26 cellular contexts compared by ENCODE assay signal in genomic region chr17:82397449-82398335, GRCh38. TPM values are rescaled to one million over a fixed set of nuclear protein-coding genes. Genes with fewer than 3 reads are reported as not detected.
A peak's percentile ranks its signal among the peaks of the same experiment; 100 is the strongest.
DNase-seq lines count a peak whose midpoint lies in the region; ATAC-seq and TF ChIP-seq lines count a peak whose summit lies in the region.
"Had no signal": no experiment of that assay in that cellular context is flagged by ENCODE, and none has a peak within 500 bp of the region (broad histone marks: within the 10 kb centered on the region; RNA-seq: fewer than 3 reads in every experiment).

No MANE protein-coding gene starts in this region.

- no peak for TF ChIP-seq EP300 in transverse colon (IDR thresholded peaks at IDR 0.05; ENCODE audit: low read depth)

- peaks cover 27% of the 10 kb centered on the region for H3K4me1 Mint-ChIP-seq in CD14-positive monocyte
- H3K4me1 Mint-ChIP-seq: mesothelial cell of epicardium had no signal

- TF ChIP-seq POLR2A in breast epithelium (IDR thresholded peaks at IDR 0.05) (no peak), IMR-90 (IDR thresholded peaks at IDR 0.05; ENCODE audit: low read depth, low read length) (no peak), transverse colon (IDR thresholded peaks at IDR 0.05) (no peak)

- H3K79me1 ChIP-seq in IMR-90 (ENCODE audit: low read depth in 1 of 2, low read length in 2 of 2) = no peaks in the 10 kb centered on the region

- BruUV-seq in mammary epithelial cell (replicated peaks; lab: Mats Ljungman, UMichigan) (no TSS peak), IMR-90 (replicated peaks; lab: Mats Ljungman, UMichigan) (no TSS peak)

- no peaks in the 10 kb centered on the region for H3K9me3 Mint-ChIP-seq in CD14-positive monocyte
- H3K9me3 Mint-ChIP-seq: activated CD4-positive, alpha-beta memory T cell treated with anti-CD3 and anti-CD28 coated beads for 36 hours; CD4-positive, alpha-beta T cell; mesothelial cell of epicardium had no signal

- no peak overlapping the region for H2BK120ac ChIP-seq in IMR-90 (ENCODE audit: low read depth, low read length)

- H3K27ac Mint-ChIP-seq in CD14-positive monocyte = no peak overlapping the region
- H3K27ac Mint-ChIP-seq: activated CD4-positive, alpha-beta memory T cell treated with anti-CD3 and anti-CD28 coated beads for 36 hours; CD4-positive, alpha-beta T cell; mesothelial cell of epicardium had no signal

- peaks cover 24 to 49% of the 10 kb centered on the region in 2 donors for H3K36me3 Mint-ChIP-seq in CD14-positive monocyte

- no peak overlapping the region for H2BK20ac ChIP-seq in IMR-90 (ENCODE audit: low read depth, low read length)

- H2AK5ac ChIP-seq in IMR-90 (ENCODE audit: low read depth, low read length) = peak overlapping the region; percentile 56; the same call in 1 of the 2 replicates

- H4K8ac ChIP-seq in IMR-90 (ENCODE audit: low read depth in 2 of 2, low read length in 2 of 2) = no peak overlapping the region

- H2BK5ac ChIP-seq in IMR-90 (ENCODE audit: low read depth, low read length, poor library complexity, severe bottlenecking) = no peak overlapping the region

- no peak overlapping the region for H3K23ac ChIP-seq in IMR-90 (ENCODE audit: low read depth, low read length)

- H3K4me3 ChIP-seq in breast epithelium (peak overlapping the region in 2 of 3 donors; percentile 9 to 31), mammary epithelial cell (replicated peaks in 1 of 3; ENCODE audit: insufficient read depth in 1 of 3, low read depth in 2 of 3, low read length in 3 of 3) (no peak overlapping the region), IMR-90 (ENCODE audit: insufficient read depth, low read depth, low read length) (no peak overlapping the region), transverse colon (no peak overlapping the region)
- H3K4me3 ChIP-seq: adrenal gland, cardiac muscle cell, gastroesophageal sphincter, MG63 had no signal

- TF ChIP-seq RAD21 in IMR-90 (IDR thresholded peaks at IDR 0.05; ENCODE audit: low read length) = no peak

- peaks cover 1 to 6% (median 6%) of the 10 kb centered on the region in 3 donors for H3K27me3 Mint-ChIP-seq in CD14-positive monocyte (ENCODE audit: low read depth in 3 of 3)
- H3K27me3 Mint-ChIP-seq: activated CD4-positive, alpha-beta memory T cell treated with anti-CD3 and anti-CD28 coated beads for 36 hours; CD4-positive, alpha-beta T cell had no signal

- no peak overlapping the region for H4K5ac ChIP-seq in IMR-90 (ENCODE audit: low read depth, low read length)

- H3K36me3 ChIP-seq in breast epithelium (no peaks in the 10 kb centered on the region), mammary epithelial cell (ENCODE audit: insufficient read depth, low read length) (no peaks in the 10 kb centered on the region), IMR-90 (ENCODE audit: control insufficient read depth, insufficient read depth, low read length) (peaks cover 3% of the 10 kb centered on the region; the same call in 1 of the 2 replicates), transverse colon (no peaks in the 10 kb centered on the region)
- H3K36me3 ChIP-seq: adrenal gland, cardiac muscle cell had no signal

- H4K20me1 ChIP-seq in mammary epithelial cell (ENCODE audit: insufficient read depth, low read length) (no peaks in the 10 kb centered on the region), IMR-90 (ENCODE audit: insufficient read depth, low read length) (peaks cover 7% of the 10 kb centered on the region)

- DNase-seq in breast epithelium (ENCODE audit: low spot score in 2 of 2) (no peak), mammary epithelial cell (no peak), IMR-90 (no peak), left colon (peak in 1 of 2 donors; percentile 47), transverse colon (peak; percentile 31), putamen (ENCODE audit: low spot score) (no peak), CD14-positive monocyte (ENCODE audit: low spot score) (no peak), omental fat pad (ENCODE audit: low spot score) (no peak)
- DNase-seq: activated CD4-positive, alpha-beta memory T cell treated with anti-CD3 and anti-CD28 coated beads for 36 hours; activated CD4-positive, CD25-positive, alpha-beta regulatory T cell; activated T-cell treated with anti-CD3 and anti-CD28 coated beads for 4 hours; adrenal gland; CD4-positive, alpha-beta T cell; GF-D8; NCI-H1436 treated with DMSO at 0.1 percent for 48 hours; RPMI8226; T-helper 9 cell had no signal

- H3K9me1 ChIP-seq in IMR-90 (ENCODE audit: insufficient read depth, low read length) = no peaks in the 10 kb centered on the region

- H3K9ac ChIP-seq in mammary epithelial cell (ENCODE audit: insufficient read depth, low read length) = no peak overlapping the region
- no peak overlapping the region for H3K9ac ChIP-seq in IMR-90 (ENCODE audit: low read depth, low read length)

- POLR2A ChIA-PET in IMR-90 (lab: Charles Lee; ENCODE audit: unreplicated experiment) = no interaction called here

- H3K4me1 ChIP-seq in breast epithelium (no peaks in the 10 kb centered on the region), mammary epithelial cell (ENCODE audit: insufficient read depth, low read length) (no peaks in the 10 kb centered on the region), IMR-90 (ENCODE audit: control insufficient read depth, insufficient read depth, low read length) (peaks cover 12% of the 10 kb centered on the region), transverse colon (peaks cover 0 to 7% (median 0%) of the 10 kb centered on the region in 4 donors)
- H3K4me1 ChIP-seq: adrenal gland had no signal

- H3K4me2 ChIP-seq in mammary epithelial cell (ENCODE audit: insufficient read depth, low read depth, low read length) (no peak overlapping the region), IMR-90 (ENCODE audit: low read depth, low read length) (no peak overlapping the region)

- H4K91ac ChIP-seq in IMR-90 (ENCODE audit: insufficient read depth, low read depth, low read length) = no peak overlapping the region

- no peak overlapping the region for H3K56ac ChIP-seq in IMR-90 (ENCODE audit: extremely low read depth, insufficient read depth, low read length)

- no peak overlapping the region for H3K14ac ChIP-seq in IMR-90 (replicated peaks; ENCODE audit: low read depth, low read length)

- CTCF ChIA-PET in mammary epithelial cell (lab: Charles Lee; ENCODE audit: low non-redundant PET) (no interaction called here), IMR-90 (lab: Yijun Ruan, JAX) (no interaction called here)

- H3K27me3 ChIP-seq in breast epithelium (no peaks in the 10 kb centered on the region), mammary epithelial cell (ENCODE audit: insufficient read depth, low read length) (no peaks in the 10 kb centered on the region), IMR-90 (ENCODE audit: control insufficient read depth, insufficient read depth, low read length) (no peaks in the 10 kb centered on the region), transverse colon (no peaks in the 10 kb centered on the region)
- H3K27me3 ChIP-seq: adrenal gland, cardiac muscle cell, gastroesophageal sphincter, MG63 had no signal

- no peak overlapping the region for H3K18ac ChIP-seq in IMR-90 (ENCODE audit: low read depth, low read length)

- 98% methylated on average over 11 of the region's 38 CpGs for WGBS in mammary epithelial cell (ENCODE audit: low coverage, missing lambda C conversion rate)
- WGBS in IMR-90 (ENCODE audit: extremely low coverage in 2 of 2, insufficient read length in 1 of 2), 2 experiments = 87% methylated on average over 6 of the region's 38 CpGs; no CpG with 5 or more reads in 1 of the 2 experiments
- 85% methylated on average over 38 of the region's 38 CpGs; no CpG with 5 or more reads in 1 of the 2 donors for WGBS in transverse colon (ENCODE audit: low coverage in 1 of 2), 2 donors

- no peak overlapping the region; the same call in 1 of the 2 replicates for H3K4ac ChIP-seq in IMR-90 (ENCODE audit: low read depth, low read length)

- no peak for TF ChIP-seq CTCF in breast epithelium (IDR thresholded peaks at IDR 0.05)
- no peak for TF ChIP-seq CTCF in mammary epithelial cell (conservative IDR thresholded peaks at IDR 0.05 in 1 of 2, IDR thresholded peaks at IDR 0.05 in 1 of 2; ENCODE audit: extremely low read depth in 1 of 2, insufficient read depth in 1 of 2, low read depth in 1 of 2, low read length in 2 of 2)
- no peak for TF ChIP-seq CTCF in IMR-90 (conservative IDR thresholded peaks at IDR 0.05; ENCODE audit: low read depth, low read length)
- no peak for TF ChIP-seq CTCF in transverse colon (IDR thresholded peaks at IDR 0.05)
- TF ChIP-seq CTCF in CD14-positive monocyte (IDR thresholded peaks at IDR 0.05) = no peak
- no peak for TF ChIP-seq CTCF in omental fat pad (IDR thresholded peaks at IDR 0.05)

- intact Hi-C loops in breast epithelium (cut with DNase I; ENCODE audit: low total_unique reads) (no loop called here), mammary epithelial cell (cut with micrococcal nuclease) (no loop called here), IMR-90 (cut with micrococcal nuclease) (no loop called here), left colon (cut with DNase I, micrococcal nuclease) (no loop called here), transverse colon (cut with DNase I; ENCODE audit: low total_unique reads) (no loop called here), CD14-positive monocyte (cut with micrococcal nuclease) (no loop called here)

- H3K79me2 ChIP-seq in mammary epithelial cell (ENCODE audit: insufficient read depth, low read length) = no peaks in the 10 kb centered on the region

- peak overlapping the region; percentile 50 to 72 for H3K27ac ChIP-seq in breast epithelium
- H3K27ac ChIP-seq in mammary epithelial cell (ENCODE audit: insufficient read depth, low read depth, low read length) = no peak overlapping the region
- H3K27ac ChIP-seq in IMR-90 (ENCODE audit: insufficient read depth, low read length) = no peak overlapping the region
- no peak overlapping the region for H3K27ac ChIP-seq in transverse colon
- H3K27ac ChIP-seq: adrenal gland, cardiac muscle cell had no signal

- H3K4me3 Mint-ChIP-seq in CD14-positive monocyte = no peak overlapping the region
- H3K4me3 Mint-ChIP-seq: activated CD4-positive, alpha-beta memory T cell treated with anti-CD3 and anti-CD28 coated beads for 36 hours; CD4-positive, alpha-beta T cell; mesothelial cell of epicardium had no signal

- in situ Hi-C loops in mammary epithelial cell (cut with MboI; ENCODE audit: low sequenced_read_pairs in 2 of 2) (no loop called here), IMR-90 (cut with MboI; ENCODE audit: low sequenced_read_pairs) (no loop called here), transverse colon (cut with MboI; ENCODE audit: low pct_ligation_motif_present in 1 of 4, low pct_unique_long_range_greater_than_20kb in 1 of 4, low sequenced_read_pairs in 3 of 4) (no loop called here)

- H3K9me3 ChIP-seq in breast epithelium (no peaks in the 10 kb centered on the region), mammary epithelial cell (replicated peaks; ENCODE audit: insufficient read depth, low read length) (no peaks in the 10 kb centered on the region), IMR-90 (ENCODE audit: control insufficient read depth, insufficient read depth, low read length) (no peaks in the 10 kb centered on the region), transverse colon (no peaks in the 10 kb centered on the region)
- H3K9me3 ChIP-seq: adrenal gland, gastroesophageal sphincter, MG63 had no signal

- dilution Hi-C loops in mammary epithelial cell (cut with HindIII; ENCODE audit: low sequenced_read_pairs) = no loop called here
- dilution Hi-C loops in IMR-90 (cut with HindIII; ENCODE audit: low sequenced_read_pairs, unreplicated experiment) = no loop called here

- H2AFZ ChIP-seq in mammary epithelial cell (ENCODE audit: low read depth, low read length) (no peak overlapping the region), IMR-90 (replicated peaks; ENCODE audit: low read length, poor library complexity) (no peak overlapping the region)

- peak overlapping the region; percentile 0 for H2AK9ac ChIP-seq in IMR-90 (replicated peaks; ENCODE audit: low read depth, low read length, poor library complexity)

- no peak for ATAC-seq in IMR-90 (ENCODE audit: low read depth)
- peak; percentile 74 for ATAC-seq in left colon
- no peak for ATAC-seq in omental fat pad (ENCODE audit: low FRiP score)

- H2BK15ac ChIP-seq in IMR-90 (ENCODE audit: low read depth, low read length) = no peak overlapping the region

RNA-seq across cellular contexts. Expression of gene HEXD, which starts 20.5 kb away (rescaled TPM):
- total RNA-seq in breast epithelium (100 to 1,000 TPM in 1 of 3 donors, 10 to 100 TPM in 2; 48.2 to 157 (median 68.2) TPM), mammary epithelial cell (10 to 100 TPM in 1 of 2 donors, 1 to 10 TPM in 1; 6.3 to 13.0 TPM), IMR-90 (2012; rRNA removed) (3.8 and 4.2 TPM in 2 replicates), left colon (10 to 100 TPM; 27.7 to 32.0 TPM), transverse colon (100 to 1,000 TPM in 2 of 4 donors, 10 to 100 TPM in 2; 45.5 to 258 (median 102) TPM), omental fat pad (10 to 100 TPM; 29.1 to 66.4 (median 47.3) TPM)
- polyA plus RNA-seq in mammary epithelial cell (8.0 TPM), IMR-90 (2012; rRNA removed) (9.2 and 9.5 TPM in 2 replicates), CD14-positive monocyte (10 to 100 TPM in 1 of 2 donors, 1 to 10 TPM in 1; 8.9 to 12.7 TPM)
- 3.8 TPM for polyA minus RNA-seq in mammary epithelial cell
- polyA plus RNA-seq in IMR-90 (2012; cell fraction: cytosol; rRNA removed) = 5.6 and 10.0 TPM in 2 replicates
- 76.9 and 127 TPM in 2 replicates for polyA plus RNA-seq in IMR-90 (2012; cell fraction: nucleus; rRNA removed; ENCODE audit: low replicate concordance)

RNA-seq across cellular contexts. Expression of gene OGFOD3, which starts 20.7 kb away (rescaled TPM):
- total RNA-seq in breast epithelium = 10 to 100 TPM; 26.3 to 32.8 (median 28.5) TPM
- 10 to 100 TPM; 18.5 to 25.6 TPM for total RNA-seq in mammary epithelial cell
- 26.1 TPM for polyA plus RNA-seq in mammary epithelial cell
- polyA minus RNA-seq in mammary epithelial cell = 19.0 TPM
- total RNA-seq in IMR-90 (2012; rRNA removed) = 24.4 and 25.3 TPM in 2 replicates
- polyA plus RNA-seq in IMR-90 (2012; rRNA removed) = 33.4 and 34.5 TPM in 2 replicates
- polyA plus RNA-seq in IMR-90 (2012; cell fraction: cytosol; rRNA removed) = 31.1 and 43.7 TPM in 2 replicates
- polyA plus RNA-seq in IMR-90 (2012; cell fraction: nucleus; rRNA removed; ENCODE audit: low replicate concordance) = 18.5 and 32.9 TPM in 2 replicates
- total RNA-seq in left colon = 10 to 100 TPM; 28.8 to 31.1 TPM
- total RNA-seq in transverse colon = 10 to 100 TPM in 3 of 4 donors, 1 to 10 TPM in 1; 7.9 to 27.5 (median 25.9) TPM
- polyA plus RNA-seq in CD14-positive monocyte = 10 to 100 TPM; 25.2 to 36.4 TPM
- total RNA-seq in omental fat pad = 10 to 100 TPM; 22.9 to 31.6 (median 28.6) TPM

RNA-seq across cellular contexts. Expression of gene UTS2R, which starts 26.1 kb away (rescaled TPM):
- total RNA-seq in breast epithelium (under 1 TPM in 1 of 3 donors, not detected in 2; 0.33 TPM), mammary epithelial cell (not detected), IMR-90 (2012; rRNA removed) (not detected in 2 replicates), left colon (not detected), transverse colon (under 1 TPM in 1 of 4 donors, not detected in 3; 0.48 TPM), omental fat pad (not detected)
- polyA plus RNA-seq in mammary epithelial cell (not detected), IMR-90 (2012; rRNA removed) (not detected in 2 replicates), CD14-positive monocyte (not detected)
- polyA minus RNA-seq in mammary epithelial cell = not detected
- polyA plus RNA-seq in IMR-90 (2012; cell fraction: cytosol; rRNA removed) = not detected in 2 replicates
- polyA plus RNA-seq in IMR-90 (2012; cell fraction: nucleus; rRNA removed; ENCODE audit: low replicate concordance) = not detected in 2 replicates
- total RNA-seq: activated CD4-positive, alpha-beta memory T cell treated with anti-CD3 and anti-CD28 coated beads for 36 hours; adrenal gland; CD4-positive, alpha-beta T cell; epithelial cell of proximal tubule; gastroesophageal sphincter; NCI-H460; pulmonary artery endothelial cell; subcutaneous adipose tissue had no signal
- polyA plus RNA-seq: adrenal gland, neural cell had no signal

RNA-seq across cellular contexts. Expression of gene TEX19, which starts 38.6 kb away (rescaled TPM):
- not detected for total RNA-seq in breast epithelium
- not detected for total RNA-seq in mammary epithelial cell
- polyA plus RNA-seq in mammary epithelial cell = not detected
- not detected for polyA minus RNA-seq in mammary epithelial cell
- under 0.01 and 0.28 TPM in 2 replicates for total RNA-seq in IMR-90 (2012; rRNA removed)
- 0.03 and 0.13 TPM in 2 replicates for polyA plus RNA-seq in IMR-90 (2012; rRNA removed)
- polyA plus RNA-seq in IMR-90 (2012; cell fraction: cytosol; rRNA removed) = 0.05 and 0.06 TPM in 2 replicates
- 0.08 TPM in 1 of 2 replicates, not detected in the other for polyA plus RNA-seq in IMR-90 (2012; cell fraction: nucleus; rRNA removed; ENCODE audit: low replicate concordance)
- total RNA-seq in left colon = not detected
- total RNA-seq in transverse colon = not detected
- not detected for polyA plus RNA-seq in CD14-positive monocyte
- total RNA-seq in omental fat pad = not detected
- total RNA-seq: activated CD4-positive, alpha-beta memory T cell treated with anti-CD3 and anti-CD28 coated beads for 36 hours; CD4-positive, alpha-beta T cell; epithelial cell of proximal tubule; gastroesophageal sphincter; pulmonary artery endothelial cell; subcutaneous adipose tissue had no signal
- polyA plus RNA-seq: adrenal gland, cardiac muscle cell, neural cell had no signal

RNA-seq across cellular contexts. Expression of gene CYBC1, which starts 52.9 kb away (rescaled TPM):
- total RNA-seq in breast epithelium (10 to 100 TPM; 54.7 to 71.4 (median 61.9) TPM), mammary epithelial cell (10 to 100 TPM; 21.8 to 38.3 TPM), IMR-90 (2012; rRNA removed) (61.1 and 75.1 TPM in 2 replicates), left colon (10 to 100 TPM; 60.8 to 77.8 TPM), transverse colon (100 to 1,000 TPM in 2 of 4 donors, 10 to 100 TPM in 2; 46.2 to 212 (median 86.2) TPM), omental fat pad (10 to 100 TPM; 43.8 to 74.6 (median 68.4) TPM)
- polyA plus RNA-seq in mammary epithelial cell (30.3 TPM), IMR-90 (2012; rRNA removed) (76.7 and 89.0 TPM in 2 replicates), CD14-positive monocyte (100 to 1,000 TPM; 160 to 217 TPM)
- 21.6 TPM for polyA minus RNA-seq in mammary epithelial cell
- polyA plus RNA-seq in IMR-90 (2012; cell fraction: cytosol; rRNA removed) = 84.4 and 115 TPM in 2 replicates
- polyA plus RNA-seq in IMR-90 (2012; cell fraction: nucleus; rRNA removed; ENCODE audit: low replicate concordance) = 201 and 366 TPM in 2 replicates

Comparison
In these comparisons a context has a peak if more than half of its experiments do, and no peak if none do; other contexts are left out.
1. H3K27ac ChIP-seq: peak in breast epithelium (2 of 2); none in mammary epithelial cell (single experiment), IMR-90 (single experiment) and transverse colon (0 of 4).
2. H3K4me3 ChIP-seq: peak in breast epithelium (2 of 3); none in mammary epithelial cell (0 of 3), IMR-90 (single experiment) and transverse colon (0 of 4).